Comparison of ENCODE assay signal across 18 cellular contexts in genomic region chr6:3633711-3634110, GRCh38.
DNase-seq lines count a peak whose midpoint lies in the region; ATAC-seq and TF ChIP-seq lines count a peak whose summit lies in the region.
"Had no signal": no experiment of that assay in that cellular context is flagged by ENCODE, and none has a peak within 500 bp of the region (broad histone marks: within the 10 kb centered on the region; RNA-seq: fewer than 3 reads in every experiment).

No MANE protein-coding gene starts in this region.

- no peak overlapping the region for H4K8ac ChIP-seq in trophoblast cell (ENCODE audit: low read depth, low read length)

- peak overlapping the region; percentile 44 for H4K91ac ChIP-seq in trophoblast cell (ENCODE audit: low read depth, low read length)

- H3K36me3 ChIP-seq in trophoblast cell (ENCODE audit: control insufficient read depth in 1 of 2, insufficient read depth in 2 of 2, low read length in 2 of 2): no peaks in the 10 kb centered on the region
- H3K36me3 ChIP-seq: BE2C, BLaER1 had no signal

- H3K18ac ChIP-seq in trophoblast cell (ENCODE audit: low read length): no peak overlapping the region

- H2AK5ac ChIP-seq in trophoblast cell (ENCODE audit: low read length): no peak overlapping the region

- H2BK5ac ChIP-seq in trophoblast cell (ENCODE audit: low read depth, low read length, poor library complexity): no peak overlapping the region

- H3K79me1 ChIP-seq in trophoblast cell (ENCODE audit: low read length): peaks cover 16% of the 10 kb centered on the region

- no peak overlapping the region for H3K4me3 ChIP-seq in coronary artery
- H3K4me3 ChIP-seq in trophoblast cell (ENCODE audit: low read depth, low read length): no peak overlapping the region
- H3K4me3 ChIP-seq: BLaER1 had no signal

- peaks cover 22 to 24% of the 10 kb centered on the region in 2 experiments for H3K4me1 ChIP-seq in trophoblast cell (ENCODE audit: control insufficient read depth in 1 of 2, insufficient read depth in 2 of 2, low read length in 2 of 2)
- H3K4me1 ChIP-seq: BE2C had no signal

- DNase-seq in coronary artery (ENCODE audit: low spot score): peak; percentile 52
- DNase-seq in trophoblast cell: no peak
- DNase-seq in substantia nigra (lab: John Stamatoyannopoulos, UW): no peak
- no peak for DNase-seq in DMS53 (lab: John Stamatoyannopoulos, UW)
- DNase-seq: 8988T; ACHN; BE2C; C1 segment of cervical spinal cord; CD4-positive, alpha-beta memory T cell; CD4-positive, CD25-positive, alpha-beta regulatory T cell; CD8-positive, alpha-beta memory T cell; COR-L47; DMS 273 treated with DMSO at 0.1 percent for 48 hours; DMS153; DMS79 treated with DMSO at 0.1 percent for 48 hours; GF-D8 had no signal

- no peak for ATAC-seq in HG03139 (IDR thresholded peaks at IDR 0.05; ENCODE audit: unreplicated experiment)

- H3K23ac ChIP-seq in trophoblast cell (ENCODE audit: low read length): no peak overlapping the region

- H4K12ac ChIP-seq in trophoblast cell (ENCODE audit: low read depth, low read length): no peak overlapping the region

- no peaks in the 10 kb centered on the region for H3K79me2 ChIP-seq in trophoblast cell (ENCODE audit: control insufficient read depth, insufficient read depth, low read length, poor library complexity)

- H3K27ac ChIP-seq in coronary artery: no peak overlapping the region
- no peak overlapping the region for H3K27ac ChIP-seq in trophoblast cell (ENCODE audit: low read depth, low read length)
- peak overlapping the region; percentile 28 for H3K27ac ChIP-seq in substantia nigra (ENCODE audit: low read depth, low read length, poor library complexity, severe bottlenecking)
- H3K27ac ChIP-seq: BLaER1 had no signal

- H2BK12ac ChIP-seq in trophoblast cell (ENCODE audit: low read length): peak overlapping the region; percentile 68

- H3K4ac ChIP-seq in trophoblast cell (ENCODE audit: low read depth, low read length): no peak overlapping the region

- no peaks in the 10 kb centered on the region for H3K9me3 ChIP-seq in trophoblast cell (ENCODE audit: insufficient read depth, low read depth, low read length)
- H3K9me3 ChIP-seq: BE2C, BLaER1 had no signal

- no peak for TF ChIP-seq CTCF in coronary artery (IDR thresholded peaks at IDR 0.05)

- H3K4me2 ChIP-seq in trophoblast cell (ENCODE audit: low read length): no peak overlapping the region
- H3K4me2 ChIP-seq: BLaER1 had no signal

- no peak overlapping the region for H2AFZ ChIP-seq in trophoblast cell (ENCODE audit: insufficient read depth, low read length, poor library complexity)

- no CpG with 5 or more reads among the region's 5 CpGs for WGBS in trophoblast cell (ENCODE audit: extremely low coverage, insufficient coverage, insufficient read length)

- no peak overlapping the region for H3K9ac ChIP-seq in trophoblast cell (ENCODE audit: low read length)
- H3K9ac ChIP-seq: BLaER1 had no signal

- no peak overlapping the region for H2BK120ac ChIP-seq in trophoblast cell (ENCODE audit: insufficient read depth, low read length, poor library complexity)

- H3K14ac ChIP-seq in trophoblast cell (ENCODE audit: low read length): no peak overlapping the region

- H3K27me3 ChIP-seq in trophoblast cell (ENCODE audit: insufficient read depth, low read length): no peaks in the 10 kb centered on the region
- H3K27me3 ChIP-seq: BLaER1 had no signal
